ENCODE assay signal across 8 cellular contexts in the genomic region with DNA sequence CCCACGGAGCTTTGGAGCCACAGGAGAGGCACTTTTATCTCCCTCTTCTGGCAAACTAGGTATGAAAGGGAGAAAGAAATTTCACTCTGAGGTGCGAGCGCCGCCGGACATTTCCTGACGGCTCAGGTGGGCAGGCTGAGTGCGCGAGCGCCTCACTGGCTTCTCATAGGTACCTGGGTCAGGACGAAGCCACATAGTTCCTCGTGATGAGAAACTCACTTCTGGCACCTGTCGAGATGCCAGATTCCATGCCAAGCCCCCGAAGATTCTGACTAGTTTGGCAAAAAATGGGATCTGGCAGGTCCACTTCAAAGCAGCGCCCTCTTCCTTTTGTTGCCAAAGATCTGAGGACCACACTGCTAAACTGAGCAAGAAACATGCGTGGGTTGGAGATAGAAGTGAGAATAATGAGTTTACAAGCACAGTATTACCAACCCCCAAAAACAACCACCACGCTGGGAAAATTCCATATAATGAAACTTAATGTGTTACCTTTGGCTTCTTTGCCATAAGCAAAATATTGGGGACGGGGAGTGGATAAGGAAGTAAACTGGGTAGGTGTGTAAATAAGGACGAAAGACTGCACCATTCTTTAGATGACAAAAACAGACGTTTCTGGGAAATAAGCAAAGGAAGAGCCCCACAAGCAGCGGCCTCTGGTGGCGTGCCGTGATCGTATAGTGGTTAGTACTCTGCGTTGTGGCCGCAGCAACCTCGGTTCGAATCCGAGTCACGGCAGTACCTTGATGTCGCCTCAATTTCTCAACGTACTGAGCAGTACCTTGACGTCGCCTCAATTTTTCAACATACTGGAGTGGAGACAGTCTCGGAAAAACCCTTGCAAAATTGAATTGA.
A peak's percentile ranks its signal among the peaks of the same experiment; 100 is the strongest.
DNase-seq lines count a peak whose midpoint lies in the region; ATAC-seq and TF ChIP-seq lines count a peak whose summit lies in the region.

No MANE protein-coding gene starts in this region.

- DNase-seq in GM10248 (ENCODE audit: extremely low spot score) (peak; percentile 58), NCI-H526 (lab: John Stamatoyannopoulos, UW) (peak; percentile 50 to 73)
- DNase-seq in activated CD8-positive, alpha-beta memory T cell treated with anti-CD3 and anti-CD28 coated beads for 4 hours (ENCODE audit: low read depth in 2 of 2), result peak; percentile 64 to 66
- DNase-seq in stimulated activated CD8-positive, alpha-beta memory T cell treated with anti-CD3 and anti-CD28 coated beads, Interleukin-7, amount 100 ng/mL, for 1 hour (ENCODE audit: low read depth in 2 of 2), result peak; percentile 63 to 66

- POLR2A ChIA-PET in GM10248 (lab: Yijun Ruan, JAX), result interaction anchor here (1.0 to 1.4 kb wide), 2 partner anchors 10 to 24 kb away, joined by 3 to 7 read pairs; a partner anchor contains a TSS

- CTCF ChIA-PET in GM10248 (lab: Yijun Ruan, JAX), result interaction anchor here (0.7 to 5.4 kb wide), 8 partner anchors 8 to 639 kb away, joined by 3 to 29 read pairs (median 3); a partner anchor contains a TSS

- H3K9ac ChIP-seq in endocrine pancreas (ENCODE audit: control insufficient read depth, insufficient read depth, low read length) (no peak overlapping the region), mucosa of rectum (ENCODE audit: low read depth in 1 of 2, low read length in 2 of 2) (peak overlapping the region; percentile 36 to 76)

- peak; percentile 55 for TF ChIP-seq CTCF in GM10248 (IDR thresholded peaks at IDR 0.05; ENCODE audit: control extremely low read depth, extremely low read depth, low read depth, missing control alignments)

- H3K27me3 ChIP-seq in endocrine pancreas (ENCODE audit: control insufficient read depth, insufficient read depth, low read length), result peaks cover 6% of the 10 kb centered on the region
- H3K27me3 ChIP-seq in mucosa of rectum (ENCODE audit: control insufficient read depth in 2 of 2, insufficient read depth in 2 of 2, low read length in 2 of 2), result no peaks in the 10 kb centered on the region

- no peaks in the 10 kb centered on the region for H3K36me3 ChIP-seq in endocrine pancreas (ENCODE audit: control insufficient read depth, insufficient read depth, low read length)
- no peaks in the 10 kb centered on the region for H3K36me3 ChIP-seq in mucosa of rectum (ENCODE audit: control insufficient read depth in 2 of 2, insufficient read depth in 2 of 2, low read length in 2 of 2)

- peak overlapping the region in 1 of 2 donors; percentile 26 for H3K27ac ChIP-seq in mucosa of rectum (ENCODE audit: low read depth in 2 of 2, low read length in 2 of 2)

- peak overlapping the region; percentile 52 for H3K4me3 ChIP-seq in endocrine pancreas (ENCODE audit: control insufficient read depth, insufficient read depth, low read length)
- H3K4me3 ChIP-seq in mucosa of rectum (ENCODE audit: low read length in 2 of 2), result peak overlapping the region; percentile 44 to 80

- peak; percentile 50 for ATAC-seq in HG02763 (IDR thresholded peaks at IDR 0.05; ENCODE audit: unreplicated experiment)
- no peak for ATAC-seq in GM18873 (IDR thresholded peaks at IDR 0.05; ENCODE audit: low FRiP score, unreplicated experiment)

- H3K9me3 ChIP-seq in endocrine pancreas (ENCODE audit: control insufficient read depth, low read length) (no peaks in the 10 kb centered on the region), mucosa of rectum (ENCODE audit: control insufficient read depth in 2 of 2, low read length in 2 of 2) (no peaks in the 10 kb centered on the region)

- H3K4me1 ChIP-seq in endocrine pancreas (ENCODE audit: control insufficient read depth, insufficient read depth, low read length) (peaks cover 3% of the 10 kb centered on the region), mucosa of rectum (ENCODE audit: control insufficient read depth in 2 of 2, insufficient read depth in 2 of 2, low read length in 2 of 2) (peaks cover 6 to 7% of the 10 kb centered on the region in 2 donors)
